In the genomic region with DNA sequence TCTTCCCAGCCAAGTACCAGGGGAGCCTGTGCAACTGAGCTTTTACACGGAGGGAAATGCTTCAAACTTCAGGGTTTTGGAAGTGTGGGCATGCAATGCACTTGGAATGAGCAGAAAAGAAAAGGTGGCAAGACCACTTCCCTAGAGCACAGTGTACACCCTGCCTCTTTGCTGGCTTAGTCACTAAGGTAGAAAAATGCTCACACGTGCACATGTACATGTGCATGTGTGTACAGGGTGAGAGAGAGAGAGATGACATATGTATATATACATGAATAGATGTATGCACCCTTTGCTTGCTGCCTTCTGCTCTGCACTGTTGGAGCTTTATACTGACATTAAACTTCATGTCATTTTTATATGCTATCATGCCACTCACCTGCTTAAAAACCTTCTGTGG, we compare ENCODE assay signal across 13 cellular contexts.
"Had no signal": no experiment of that assay in that cellular context is flagged by ENCODE, and none has a peak within 500 bp of the region (broad histone marks: within the 10 kb centered on the region; RNA-seq: fewer than 3 reads in every experiment).

No MANE protein-coding gene starts in this region.

- DNase-seq: activated CD4-positive, alpha-beta T cell treated with anti-CD3 and anti-CD28 coated beads, Interleukin-2, amount 50 U/mL, for 4 hours; amniotic stem cell; glutamatergic neuron; left cardiac atrium; lower lobe of right lung; stimulated activated CD4-positive, alpha-beta T cell treated with anti-CD3 and anti-CD28 coated beads, Interleukin-4, amount 100 ng/mL, for 24 hours; tibial artery had no signal

- H3K27me3 ChIP-seq: tibial artery, vagina had no signal

- H3K9me3 Mint-ChIP-seq: nephron had no signal

- ATAC-seq: left cardiac atrium, lower lobe of right lung, SK-N-SH treated with all-trans-retinoic acid at 6 μM for 48 hours had no signal

- H3K27ac Mint-ChIP-seq: dendritic cell treated with granulocyte-macrophage colony-stimulating factor and Interleukin-4, amounts not matched to agents 40 ng/mL and 50 ng/mL, for 4 days; T-helper 1 cell treated with Interleukin-12 subunit alpha and Interleukin-12 subunit beta and Interleukin-4 antibody, amounts not matched to agents 30 μg/mL and 1 μg/mL, for 36 hours had no signal

- H3K9me3 ChIP-seq: lower lobe of right lung, tibial artery, vagina had no signal

- H3K4me1 ChIP-seq: lower lobe of right lung, tibial artery, vagina had no signal

- H3K36me3 ChIP-seq: lower lobe of right lung, tibial artery, vagina had no signal

- H3K36me3 Mint-ChIP-seq: brain had no signal

- H3K4me3 ChIP-seq: lower lobe of right lung, tibial artery, vagina had no signal

- H3K4me3 Mint-ChIP-seq: dendritic cell treated with granulocyte-macrophage colony-stimulating factor and Interleukin-4, amounts not matched to agents 40 ng/mL and 50 ng/mL, for 4 days; nephron; T-helper 1 cell treated with Interleukin-12 subunit alpha and Interleukin-12 subunit beta and Interleukin-4 antibody, amounts not matched to agents 30 μg/mL and 1 μg/mL, for 36 hours had no signal

- H3K27ac ChIP-seq: lower lobe of right lung, tibial artery, vagina had no signal
